10 cellular contexts compared by ENCODE assay signal in the genomic region with DNA sequence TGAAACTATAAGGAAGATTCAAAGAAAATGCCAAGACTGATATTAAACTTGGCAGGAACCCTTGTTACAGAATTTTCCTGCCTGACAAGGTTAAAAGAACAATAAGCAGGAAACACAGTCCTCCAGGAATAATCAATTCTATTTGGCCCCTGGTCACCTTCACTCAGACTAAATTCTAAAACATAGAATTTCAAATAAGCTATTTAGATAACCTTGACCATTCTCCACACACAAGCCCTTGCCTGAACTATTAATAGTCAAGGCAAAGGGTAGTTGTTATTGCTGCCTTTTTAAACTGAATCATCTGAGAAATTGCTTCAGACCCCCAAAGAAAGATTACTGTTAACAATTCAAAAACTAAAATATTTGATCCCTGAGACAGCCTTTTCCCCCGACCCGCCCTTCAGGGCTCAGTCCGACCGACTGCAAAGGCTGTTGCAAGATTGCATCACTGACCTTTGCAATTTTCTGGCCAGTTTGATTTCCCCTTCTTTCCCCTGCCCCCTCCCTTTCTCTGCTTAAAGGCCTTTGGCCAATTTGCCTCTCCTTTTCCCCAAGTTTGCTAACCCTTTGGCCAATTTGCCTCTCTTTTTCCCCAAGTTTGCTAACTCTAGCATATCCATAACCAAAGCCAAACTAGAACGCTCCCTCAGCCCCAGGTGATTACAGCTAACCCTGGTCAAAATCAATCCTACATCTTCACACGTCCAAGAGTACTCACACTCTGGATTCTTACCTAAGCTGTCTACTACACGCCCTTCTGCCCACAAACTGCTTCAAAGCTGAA. TPM values are rescaled to one million over a fixed set of nuclear protein-coding genes. Genes with fewer than 3 reads are reported as not detected.
A peak's percentile ranks its signal among the peaks of the same experiment; 100 is the strongest.
DNase-seq lines count a peak whose midpoint lies in the region; ATAC-seq and TF ChIP-seq lines count a peak whose summit lies in the region.
"Had no signal": no experiment of that assay in that cellular context is flagged by ENCODE, and none has a peak within 500 bp of the region (broad histone marks: within the 10 kb centered on the region; RNA-seq: fewer than 3 reads in every experiment).

No MANE protein-coding gene starts in this region.

- peak; percentile 86 for DNase-seq in MCF 10A (ENCODE audit: unreplicated experiment)
- DNase-seq in breast epithelium (ENCODE audit: low spot score in 2 of 2), result no peak
- no peak for DNase-seq in activated naive CD8-positive, alpha-beta T cell treated with anti-CD3 and anti-CD28 coated beads, Interleukin-2, amount 10 ng/mL, durations not matched to agents 7 days and 5 days
- DNase-seq in right lobe of liver, result peak; percentile 58 to 83 (median 67)
- no peak for DNase-seq in type B pancreatic cell (ENCODE audit: extremely low spot score, unreplicated experiment)
- no peak for DNase-seq in NCI-H524 treated with DMSO at 0.1 percent for 48 hours (lab: John Stamatoyannopoulos, UW)
- no peak for DNase-seq in NCI-H1092 (lab: John Stamatoyannopoulos, UW)
- no peak for DNase-seq in Ammon's horn (ENCODE audit: low spot score)
- DNase-seq: NCI-H2171 treated with DMSO at 0.1 percent for 48 hours had no signal

- no peaks in the 10 kb centered on the region for H3K36me3 ChIP-seq in breast epithelium
- H3K36me3 ChIP-seq in right lobe of liver, result no peaks in the 10 kb centered on the region
- H3K36me3 ChIP-seq: thoracic aorta had no signal

- intact Hi-C loops in MCF 10A (cut with micrococcal nuclease) (loop anchor here (1.0 to 2.0 kb wide), 2 partner anchors 17 to 22 kb away; partner anchors contain the start of gene LAMB3), breast epithelium (cut with DNase I; ENCODE audit: low total_unique reads) (no loop called here), right lobe of liver (cut with DNase I) (no loop called here)

- H3K27ac ChIP-seq in breast epithelium (no peak overlapping the region), right lobe of liver (peak overlapping the region; percentile 25 to 81 (median 52))
- H3K27ac ChIP-seq: thoracic aorta had no signal

- no peak overlapping the region for H3K4me3 Mint-ChIP-seq in MCF 10A (ENCODE audit: unreplicated experiment)
- peak overlapping the region; percentile 76 for H3K4me3 Mint-ChIP-seq in activated naive CD8-positive, alpha-beta T cell treated with anti-CD3 and anti-CD28 coated beads, Interleukin-2, amount 10 ng/mL, durations not matched to agents 7 days and 5 days
- peak overlapping the region; percentile 85 for H3K4me3 Mint-ChIP-seq in type B pancreatic cell

- no peak for TF ChIP-seq POLR2A in breast epithelium (IDR thresholded peaks at IDR 0.05)
- peak; percentile 4 for TF ChIP-seq POLR2A in right lobe of liver (IDR thresholded peaks at IDR 0.05)

- POLR2A ChIA-PET in MCF 10A (lab: Yijun Ruan, JAX), result interaction anchor here (0.6 to 8.1 kb wide), 10 partner anchors 8 to 1507 kb away, joined by 3 to 254 read pairs (median 4); partner anchors contain the start of gene LAMB3
- POLR2A ChIA-PET in activated naive CD8-positive, alpha-beta T cell treated with anti-CD3 and anti-CD28 coated beads, Interleukin-2, amount 10 ng/mL, durations not matched to agents 7 days and 5 days (lab: Charles Lee), result interaction anchor here (1.4 kb wide), 1 partner anchor 12 kb away, joined by 6 read pairs; no protein-coding TSS in a partner anchor

- BruUV-seq in MCF 10A (replicated peaks; lab: Mats Ljungman, UMichigan), result TSS peak; percentile 99

- H3K36me3 Mint-ChIP-seq in MCF 10A (ENCODE audit: insufficient read depth, unreplicated experiment), result no peaks in the 10 kb centered on the region
- peaks cover 4% of the 10 kb centered on the region for H3K36me3 Mint-ChIP-seq in activated naive CD8-positive, alpha-beta T cell treated with anti-CD3 and anti-CD28 coated beads, Interleukin-2, amount 10 ng/mL, durations not matched to agents 7 days and 5 days
- H3K36me3 Mint-ChIP-seq in type B pancreatic cell, result peaks cover 3% of the 10 kb centered on the region

- TF ChIP-seq CTCF in MCF 10A (IDR thresholded peaks at IDR 0.05; ENCODE audit: unreplicated experiment), result no peak
- TF ChIP-seq CTCF in breast epithelium (IDR thresholded peaks at IDR 0.05), result no peak
- no peak for TF ChIP-seq CTCF in right lobe of liver (IDR thresholded peaks at IDR 0.05)
- TF ChIP-seq CTCF in type B pancreatic cell (conservative IDR thresholded peaks at IDR 0.05), result no peak

- H3K27ac Mint-ChIP-seq in MCF 10A (ENCODE audit: low read depth, unreplicated experiment) (peak overlapping the region; percentile 66), type B pancreatic cell (peak overlapping the region; percentile 4)
- peak overlapping the region; percentile 15 for H3K27ac Mint-ChIP-seq in activated naive CD8-positive, alpha-beta T cell treated with anti-CD3 and anti-CD28 coated beads, Interleukin-2, amount 10 ng/mL, durations not matched to agents 7 days and 5 days

- H3K4me1 ChIP-seq in breast epithelium (no peaks in the 10 kb centered on the region), right lobe of liver (peaks cover 0 to 52% (median 23%) of the 10 kb centered on the region in 4 donors)

- H3K27me3 Mint-ChIP-seq in MCF 10A (ENCODE audit: insufficient read depth, unreplicated experiment) (no peaks in the 10 kb centered on the region), type B pancreatic cell (peaks cover 87% of the 10 kb centered on the region)
- H3K27me3 Mint-ChIP-seq in activated naive CD8-positive, alpha-beta T cell treated with anti-CD3 and anti-CD28 coated beads, Interleukin-2, amount 10 ng/mL, durations not matched to agents 7 days and 5 days, result peaks cover 36% of the 10 kb centered on the region

- CTCF ChIA-PET in MCF 10A (lab: Yijun Ruan, JAX), result interaction anchor here (0.5 to 5.1 kb wide), 15 partner anchors 9 to 146 kb away, joined by 3 to 38 read pairs (median 5); partner anchors contain the start of gene LAMB3

- no peaks in the 10 kb centered on the region for H3K9me3 Mint-ChIP-seq in MCF 10A (ENCODE audit: unreplicated experiment)
- no peaks in the 10 kb centered on the region for H3K9me3 Mint-ChIP-seq in activated naive CD8-positive, alpha-beta T cell treated with anti-CD3 and anti-CD28 coated beads, Interleukin-2, amount 10 ng/mL, durations not matched to agents 7 days and 5 days
- peaks cover 5% of the 10 kb centered on the region for H3K9me3 Mint-ChIP-seq in type B pancreatic cell

- H3K4me3 ChIP-seq in breast epithelium, result no peak overlapping the region
- H3K4me3 ChIP-seq in right lobe of liver, result peak overlapping the region; percentile 4 to 86 (median 51)

- peaks cover 37% of the 10 kb centered on the region for H3K4me1 Mint-ChIP-seq in MCF 10A (ENCODE audit: insufficient read depth, unreplicated experiment)
- H3K4me1 Mint-ChIP-seq in activated naive CD8-positive, alpha-beta T cell treated with anti-CD3 and anti-CD28 coated beads, Interleukin-2, amount 10 ng/mL, durations not matched to agents 7 days and 5 days, result peaks cover 42% of the 10 kb centered on the region
- H3K4me1 Mint-ChIP-seq in type B pancreatic cell (ENCODE audit: unreplicated experiment), result peaks cover 17% of the 10 kb centered on the region

- 9% methylated on average over 7 of the region's 7 CpGs for whole genome bisulfite sequencing in right lobe of liver (ENCODE audit: insufficient coverage, low coverage, low lambda C conversion rate, missing lambda C conversion rate)

- no peak for ATAC-seq in activated naive CD8-positive, alpha-beta T cell treated with anti-CD3 and anti-CD28 coated beads, Interleukin-2, amount 10 ng/mL, durations not matched to agents 7 days and 5 days (ENCODE audit: low read depth)
- peak; percentile 39 to 61 (median 45) for ATAC-seq in right lobe of liver

- no peaks in the 10 kb centered on the region for H3K9me3 ChIP-seq in breast epithelium
- no peaks in the 10 kb centered on the region for H3K9me3 ChIP-seq in right lobe of liver
- H3K9me3 ChIP-seq: thoracic aorta had no signal

- H3K27me3 ChIP-seq in breast epithelium (no peaks in the 10 kb centered on the region), right lobe of liver (no peaks in the 10 kb centered on the region)

RNA-seq across cellular contexts. Expression of gene G0S2, which starts 1.4 kb away (rescaled TPM):
- total RNA-seq in MCF 10A (2022) (not detected in 2 replicates), breast epithelium (1,000 to 10,000 TPM in 1 of 3 donors, 100 to 1,000 TPM in 2; 198 to 1,307 (median 636) TPM), right lobe of liver (100 to 1,000 TPM in 4 of 6 experiments, 10 to 100 TPM in 2; 36.9 to 749 (median 247) TPM), type B pancreatic cell (ENCODE audit: low replicate concordance) (0.88 and 6.4 TPM in 2 replicates)
- total RNA-seq in activated naive CD8-positive, alpha-beta T cell treated with anti-CD3 and anti-CD28 coated beads, Interleukin-2, amount 10 ng/mL, durations not matched to agents 7 days and 5 days, result under 1 TPM; 0.37 to 0.47 TPM

RNA-seq across cellular contexts. Expression of gene LAMB3, which starts 21.6 kb away (rescaled TPM):
- total RNA-seq in MCF 10A (2022) (999 and 1,572 TPM in 2 replicates), breast epithelium (10 to 100 TPM; 23.9 to 48.0 (median 35.6) TPM), right lobe of liver (10 to 100 TPM in 1 of 6 experiments, 1 to 10 TPM in 5; 5.0 to 14.6 (median 8.4) TPM), type B pancreatic cell (ENCODE audit: low replicate concordance) (17.0 and 47.3 TPM in 2 replicates)
- under 1 TPM; 0.83 to 0.96 TPM for total RNA-seq in activated naive CD8-positive, alpha-beta T cell treated with anti-CD3 and anti-CD28 coated beads, Interleukin-2, amount 10 ng/mL, durations not matched to agents 7 days and 5 days

RNA-seq across cellular contexts. Expression of gene HSD11B1, which starts 30.8 kb away (rescaled TPM):
- 0.21 and 0.39 TPM in 2 replicates for total RNA-seq in MCF 10A (2022)
- total RNA-seq in breast epithelium, result 10 to 100 TPM in 1 of 3 donors, 1 to 10 TPM in 1, under 1 TPM in 1; 0.88 to 90.1 (median 7.5) TPM
- not detected for total RNA-seq in activated naive CD8-positive, alpha-beta T cell treated with anti-CD3 and anti-CD28 coated beads, Interleukin-2, amount 10 ng/mL, durations not matched to agents 7 days and 5 days
- 100 to 1,000 TPM; 281 to 749 (median 512) TPM for total RNA-seq in right lobe of liver
- not detected in 2 replicates for total RNA-seq in type B pancreatic cell (ENCODE audit: low replicate concordance)

Comparison
In these comparisons a context has a peak if more than half of its experiments do, and no peak if none do; other contexts are left out.
1. DNase-seq: peak in MCF 10A (single experiment) and right lobe of liver (3 of 3); none in breast epithelium (0 of 2), activated naive CD8-positive, alpha-beta T cell treated with anti-CD3 and anti-CD28 coated beads, Interleukin-2, amount 10 ng/mL, durations not matched to agents 7 days and 5 days (single experiment), type B pancreatic cell (single experiment), NCI-H524 treated with DMSO at 0.1 percent for 48 hours (single experiment), NCI-H1092 (single experiment) and Ammon's horn (single experiment).
2. RNA of gene LAMB3, which starts 21.6 kb away (total RNA-seq): 999 to 1,572 TPM in MCF 10A; 23.9 to 48.0 TPM in breast epithelium, 17.0 to 47.3 TPM in type B pancreatic cell, 5.0 to 14.6 TPM in right lobe of liver and 0.83 to 0.96 TPM in activated naive CD8-positive, alpha-beta T cell treated with anti-CD3 and anti-CD28 coated beads, Interleukin-2, amount 10 ng/mL, durations not matched to agents 7 days and 5 days; every median in the first group is over 10 times any median in the second.
3. H3K27ac Mint-ChIP-seq: peak in every context shown above with its lines; median percentile 66 in MCF 10A; 15 in activated naive CD8-positive, alpha-beta T cell treated with anti-CD3 and anti-CD28 coated beads, Interleukin-2, amount 10 ng/mL, durations not matched to agents 7 days and 5 days; 4 in type B pancreatic cell.
4. H3K27ac ChIP-seq: peak in right lobe of liver (3 of 3); none in breast epithelium (0 of 2).
5. H3K4me3 ChIP-seq: peak in right lobe of liver (3 of 3); none in breast epithelium (0 of 3).